ENCODE assay signal across 23 cellular contexts in genomic region chr17:21031756-21032396, GRCh38. TPM values are rescaled to one million over a fixed set of nuclear protein-coding genes. Genes with fewer than 3 reads are reported as not detected.
DNase-seq lines count a peak whose midpoint lies in the region; ATAC-seq, FAIRE-seq and TF ChIP-seq lines count a peak whose summit lies in the region.
"Had no signal": no experiment of that assay in that cellular context is flagged by ENCODE, and none has a peak within 500 bp of the region (broad histone marks: within the 10 kb centered on the region; RNA-seq: fewer than 3 reads in every experiment).

No MANE protein-coding gene starts in this region.

- no peak overlapping the region for H3K4me3 Mint-ChIP-seq in T-helper 2 cell treated with Interferon-gamma antibody and Interleukin-4, amounts not matched to agents 5 μg/mL and 100 μg/mL, for 36 hours
- H3K4me3 Mint-ChIP-seq in astrocyte (ENCODE audit: unreplicated experiment) (peak overlapping the region; percentile 50), neural crest cell (peak overlapping the region; percentile 24)
- H3K4me3 Mint-ChIP-seq: central memory CD8-positive, alpha-beta T cell; effector memory CD8-positive, alpha-beta T cell had no signal

- peak overlapping the region; percentile 62 for H3K27ac Mint-ChIP-seq in T-helper 2 cell treated with Interferon-gamma antibody and Interleukin-4, amounts not matched to agents 5 μg/mL and 100 μg/mL, for 36 hours
- H3K27ac Mint-ChIP-seq in astrocyte (ENCODE audit: unreplicated experiment): peak overlapping the region; percentile 55
- no peak overlapping the region for H3K27ac Mint-ChIP-seq in neural crest cell (ENCODE audit: unreplicated experiment)
- H3K27ac Mint-ChIP-seq: effector memory CD8-positive, alpha-beta T cell had no signal

- DNase-seq in T-helper 2 cell treated with Interferon-gamma antibody and Interleukin-4, amounts not matched to agents 5 μg/mL and 100 μg/mL, for 36 hours (ENCODE audit: low spot score): no peak
- DNase-seq in T-helper 2 cell: no peak
- peak; percentile 10 for DNase-seq in G401 (ENCODE audit: low spot score)
- DNase-seq in astrocyte (ENCODE audit: low read depth): no peak
- DNase-seq in neural crest cell (ENCODE audit: low read depth, low spot score): no peak
- no peak for DNase-seq in caudate nucleus (lab: John Stamatoyannopoulos, UW)
- DNase-seq in lower lobe of right lung: no peak
- DNase-seq: activated CD4-positive, alpha-beta T cell treated with anti-CD3 and anti-CD28 coated beads for 4 hours; activated T-cell treated with anti-CD3 and anti-CD28 coated beads, Interleukin-2, amount 50 U/mL, for 48 hours; effector memory CD8-positive, alpha-beta T cell; Karpas-422; midbrain; NCI-H1105 treated with DMSO at 0.1 percent for 48 hours; NCI-H2171 treated with DMSO at 0.1 percent for 48 hours; stimulated activated CD4-positive, alpha-beta T cell treated with anti-CD3 and anti-CD28 coated beads, Interleukin-4, amount 100 ng/mL, for 4 hours; stimulated activated CD8-positive, alpha-beta memory T cell treated with anti-CD3 and anti-CD28 coated beads, Interleukin-4, amount 100 ng/mL, for 48 hours; T1000 had no signal

- in situ Hi-C loops in G401 (cut with HindIII; ENCODE audit: low sequenced_read_pairs): no loop called here

- peaks cover 99% of the 10 kb centered on the region for H3K79me2 ChIP-seq in astrocyte (ENCODE audit: insufficient read depth, low read length)

- H3K9ac ChIP-seq in astrocyte (ENCODE audit: low read length): no peak overlapping the region

- FAIRE-seq in astrocyte (lab: Jason Lieb, UNC): no peak
- FAIRE-seq: GM19239 had no signal

- H3K9me3 Mint-ChIP-seq in T-helper 2 cell treated with Interferon-gamma antibody and Interleukin-4, amounts not matched to agents 5 μg/mL and 100 μg/mL, for 36 hours: no peaks in the 10 kb centered on the region
- H3K9me3 Mint-ChIP-seq in astrocyte (ENCODE audit: unreplicated experiment) (no peaks in the 10 kb centered on the region), neural crest cell (no peaks in the 10 kb centered on the region)
- H3K9me3 Mint-ChIP-seq: central memory CD8-positive, alpha-beta T cell; effector memory CD8-positive, alpha-beta T cell had no signal

- peaks cover 61% of the 10 kb centered on the region for H3K4me1 Mint-ChIP-seq in T-helper 2 cell treated with Interferon-gamma antibody and Interleukin-4, amounts not matched to agents 5 μg/mL and 100 μg/mL, for 36 hours (ENCODE audit: low read depth)
- H3K4me1 Mint-ChIP-seq in astrocyte (ENCODE audit: low read depth, unreplicated experiment) (peaks cover 64% of the 10 kb centered on the region), neural crest cell (peaks cover 64% of the 10 kb centered on the region)

- no peaks in the 10 kb centered on the region for H3K27me3 ChIP-seq in astrocyte (ENCODE audit: insufficient read depth, low read length)
- H3K27me3 ChIP-seq in lower lobe of right lung (ENCODE audit: low read depth): no peaks in the 10 kb centered on the region

- peaks cover 64% of the 10 kb centered on the region for H3K4me1 ChIP-seq in astrocyte (ENCODE audit: insufficient read depth, low read length)
- peaks cover 86% of the 10 kb centered on the region for H3K4me1 ChIP-seq in lower lobe of right lung

- H3K27ac ChIP-seq in astrocyte (ENCODE audit: low read depth, low read length) (peak overlapping the region; percentile 7), caudate nucleus (ENCODE audit: low read depth, low read length) (no peak overlapping the region), lower lobe of right lung (no peak overlapping the region)
- H3K27ac ChIP-seq: 22Rv1, C4-2B had no signal

- H3K4me3 ChIP-seq in astrocyte (ENCODE audit: insufficient read depth, low read depth, low read length) (no peak overlapping the region), lower lobe of right lung (no peak overlapping the region)
- H3K4me3 ChIP-seq: HAP-1 had no signal

- intact Hi-C loops in lower lobe of right lung (cut with DNase I): no loop called here

- ATAC-seq in GM18868 (IDR thresholded peaks at IDR 0.05; ENCODE audit: unreplicated experiment) (no peak), lower lobe of right lung (no peak)
- ATAC-seq: effector memory CD8-positive, alpha-beta T cell had no signal

- TF ChIP-seq CTCF in astrocyte (IDR thresholded peaks at IDR 0.05; ENCODE audit: insufficient read depth, low read depth, low read length): no peak
- TF ChIP-seq CTCF in neural crest cell (conservative IDR thresholded peaks at IDR 0.05): no peak
- TF ChIP-seq CTCF in lower lobe of right lung (IDR thresholded peaks at IDR 0.05): no peak

- H4K20me1 ChIP-seq in astrocyte (ENCODE audit: insufficient read depth, low read length): peaks cover 99% of the 10 kb centered on the region

- no peaks in the 10 kb centered on the region for H3K9me3 ChIP-seq in astrocyte (ENCODE audit: insufficient read depth, low read depth, low read length)
- no peaks in the 10 kb centered on the region for H3K9me3 ChIP-seq in lower lobe of right lung
- H3K9me3 ChIP-seq: HAP-1 had no signal

- H3K27me3 Mint-ChIP-seq in T-helper 2 cell treated with Interferon-gamma antibody and Interleukin-4, amounts not matched to agents 5 μg/mL and 100 μg/mL, for 36 hours (ENCODE audit: low read depth): no peaks in the 10 kb centered on the region
- H3K27me3 Mint-ChIP-seq in astrocyte (ENCODE audit: low read depth, unreplicated experiment) (no peaks in the 10 kb centered on the region), neural crest cell (ENCODE audit: low read depth) (no peaks in the 10 kb centered on the region)
- H3K27me3 Mint-ChIP-seq: central memory CD8-positive, alpha-beta T cell; effector memory CD8-positive, alpha-beta T cell had no signal

- H3K36me3 Mint-ChIP-seq in T-helper 2 cell treated with Interferon-gamma antibody and Interleukin-4, amounts not matched to agents 5 μg/mL and 100 μg/mL, for 36 hours (ENCODE audit: low read depth): peaks cover 42% of the 10 kb centered on the region
- H3K36me3 Mint-ChIP-seq in astrocyte (ENCODE audit: low read depth, unreplicated experiment): peaks cover 4% of the 10 kb centered on the region
- H3K36me3 Mint-ChIP-seq in neural crest cell (ENCODE audit: low read depth): peaks cover 12% of the 10 kb centered on the region

- peak overlapping the region; percentile 31 for H3K4me2 ChIP-seq in astrocyte (ENCODE audit: low read length)

- no peak overlapping the region for H2AFZ ChIP-seq in astrocyte (ENCODE audit: low read depth, low read length)

- peaks cover 12% of the 10 kb centered on the region for H3K36me3 ChIP-seq in astrocyte (ENCODE audit: insufficient read depth, low read length)
- peaks cover 16% of the 10 kb centered on the region for H3K36me3 ChIP-seq in lower lobe of right lung

RNA-seq across cellular contexts. Expression of gene USP22, which starts 10.9 kb away (rescaled TPM):
- 250 and 300 TPM in 2 replicates for total RNA-seq in G401 (2014; rRNA removed; shearing (Covaris generic))
- total RNA-seq in astrocyte (243 and 266 TPM in 2 replicates), neural crest cell (386 and 390 TPM in 2 replicates), lower lobe of right lung (154 TPM)
